13 cellular contexts compared by ENCODE assay signal in the genomic region with DNA sequence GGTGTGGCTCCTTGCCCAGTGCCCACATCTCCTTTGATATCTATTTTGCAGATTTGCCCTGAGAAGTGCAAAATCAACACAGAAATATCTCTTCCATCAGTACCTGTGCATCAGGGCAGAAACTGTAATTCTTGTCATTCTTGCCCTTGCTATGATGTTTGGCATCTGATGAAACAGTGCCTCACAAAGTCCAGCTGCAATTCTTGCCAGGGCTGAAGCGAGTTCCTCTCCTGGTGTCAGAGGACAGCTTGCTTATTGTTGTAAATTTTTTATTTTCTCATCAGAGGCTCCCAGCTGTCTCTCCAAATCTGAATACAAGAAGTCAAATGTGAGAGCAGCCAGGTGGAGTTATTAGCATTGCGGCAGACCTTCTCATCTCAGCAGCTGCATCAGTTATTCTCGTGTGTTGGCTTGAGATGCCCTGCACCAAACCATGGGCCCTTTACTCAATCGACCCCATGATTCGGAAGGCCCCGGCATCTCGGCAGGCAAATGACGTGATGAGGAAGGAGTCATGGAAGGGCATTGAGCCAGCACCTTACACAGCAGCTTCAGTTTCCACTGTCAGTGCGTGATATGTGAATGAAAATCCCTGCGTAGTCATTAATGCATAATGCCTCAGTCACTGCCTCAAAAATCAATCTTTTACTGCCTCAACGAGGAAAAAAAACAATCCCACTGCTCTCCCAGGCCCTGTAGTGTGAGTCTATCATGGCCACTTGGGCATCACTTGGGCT.
DNase-seq lines count a peak whose midpoint lies in the region; ATAC-seq, FAIRE-seq and TF ChIP-seq lines count a peak whose summit lies in the region.
"Had no signal": no experiment of that assay in that cellular context is flagged by ENCODE, and none has a peak within 500 bp of the region (broad histone marks: within the 10 kb centered on the region; RNA-seq: fewer than 3 reads in every experiment).

No MANE protein-coding gene starts in this region.

- no peak for FAIRE-seq in urothelium cell line (lab: Jason Lieb, UNC)

- no peaks in the 10 kb centered on the region for H3K36me3 Mint-ChIP-seq in nephron progenitor cell (ENCODE audit: low read depth)

- intact Hi-C loops in OCI-LY7 (cut with micrococcal nuclease; ENCODE audit: unreplicated experiment) = no loop called here
- intact Hi-C loops in esophagus muscularis mucosa (cut with DNase I) = no loop called here

- ATAC-seq in HG02678 (IDR thresholded peaks at IDR 0.05; ENCODE audit: unreplicated experiment) = no peak

- H3K36me3 ChIP-seq in OCI-LY7 (ENCODE audit: insufficient read depth, low read length) (no peaks in the 10 kb centered on the region), esophagus muscularis mucosa (no peaks in the 10 kb centered on the region)
- H3K36me3 ChIP-seq: adrenal gland, vagina had no signal

- no peaks in the 10 kb centered on the region for H3K9me2 ChIP-seq in OCI-LY7 (ENCODE audit: insufficient read depth, low read length)

- no peaks in the 10 kb centered on the region for H3K27me3 ChIP-seq in esophagus muscularis mucosa
- H3K27me3 ChIP-seq: adrenal gland, vagina had no signal

- no peak overlapping the region for H3K4me3 ChIP-seq in OCI-LY7 (ENCODE audit: low read depth, low read length, poor library complexity, severe bottlenecking)
- no peak overlapping the region for H3K4me3 ChIP-seq in esophagus muscularis mucosa
- H3K4me3 ChIP-seq: adrenal gland, PC-9, vagina had no signal

- H3K9me3 Mint-ChIP-seq in nephron progenitor cell = peaks cover 1% of the 10 kb centered on the region

- DNase-seq in Daoy (ENCODE audit: low read depth) = peak; percentile 73
- no peak for DNase-seq in OCI-LY7 (ENCODE audit: low spot score)
- peak; percentile 90 for DNase-seq in esophagus muscularis mucosa (ENCODE audit: extremely low spot score)
- peak in 36 of 56 donors; percentile 17 to 80 (median 41) for DNase-seq in nucleus accumbens (lab: John Stamatoyannopoulos, UW)
- no peak for DNase-seq in nephron progenitor cell
- DNase-seq in epidermal melanocyte (ENCODE audit: insufficient read length, low spot score) = no peak
- no peak for DNase-seq in urothelium cell line (ENCODE audit: low spot score)
- DNase-seq: activated CD4-positive, alpha-beta T cell treated with anti-CD3 and anti-CD28 coated beads for 48 hours; adrenal gland; DMS79 treated with DMSO at 0.1 percent for 48 hours; PC-9 had no signal

- TF ChIP-seq POLR2A in esophagus muscularis mucosa (IDR thresholded peaks at IDR 0.05; ENCODE audit: low read depth) = no peak

- H3K4me3 Mint-ChIP-seq in nephron progenitor cell = no peak overlapping the region

- POLR2A ChIA-PET in OCI-LY7 (lab: Charles Lee) = interaction anchor here (0.6 to 1.0 kb wide), 2 partner anchors 10 to 13 kb away, joined by 3 to 7 read pairs; no protein-coding TSS in a partner anchor

- H2AFZ ChIP-seq in OCI-LY7 (ENCODE audit: low read length) = no peak overlapping the region
- H2AFZ ChIP-seq: PC-9 had no signal

- BruUV-seq in OCI-LY7 (replicated peaks; lab: Mats Ljungman, UMichigan) = no TSS peak

- CTCF ChIA-PET in OCI-LY7 (lab: Charles Lee; ENCODE audit: unreplicated experiment) = no interaction called here

- H3K27me3 Mint-ChIP-seq in nephron progenitor cell (ENCODE audit: low read depth, poor library complexity) = no peaks in the 10 kb centered on the region

- no peaks in the 10 kb centered on the region for H4K20me1 ChIP-seq in OCI-LY7 (ENCODE audit: insufficient read depth, low read length)

- H3K4me2 ChIP-seq in OCI-LY7 (ENCODE audit: low read length) = peak overlapping the region; percentile 22; the same call in 1 of the 2 replicates
- H3K4me2 ChIP-seq: PC-9 had no signal

- H3K79me2 ChIP-seq in OCI-LY7 (ENCODE audit: insufficient read depth, low read depth, low read length) = no peaks in the 10 kb centered on the region

- H3K9me3 ChIP-seq in OCI-LY7 (ENCODE audit: low read length) = no peaks in the 10 kb centered on the region
- H3K9me3 ChIP-seq in esophagus muscularis mucosa = no peaks in the 10 kb centered on the region
- H3K9me3 ChIP-seq: adrenal gland, vagina had no signal

- peaks cover 48% of the 10 kb centered on the region for H3K4me1 Mint-ChIP-seq in nephron progenitor cell

- no peak for TF ChIP-seq EP300 in esophagus muscularis mucosa (IDR thresholded peaks at IDR 0.05)

- TF ChIP-seq CTCF in OCI-LY7 (conservative IDR thresholded peaks at IDR 0.05; ENCODE audit: low read length) (no peak), esophagus muscularis mucosa (IDR thresholded peaks at IDR 0.05) (no peak), nephron progenitor cell (IDR thresholded peaks at IDR 0.05) (no peak)

- 62% methylated on average over 11 of the region's 11 CpGs for WGBS in esophagus muscularis mucosa

- no peaks in the 10 kb centered on the region for H3K4me1 ChIP-seq in OCI-LY7 (ENCODE audit: insufficient read depth, low read length, poor library complexity, severe bottlenecking)
- H3K4me1 ChIP-seq in esophagus muscularis mucosa = peaks cover 0 to 22% (median 13%) of the 10 kb centered on the region in 4 donors
- H3K4me1 ChIP-seq: adrenal gland had no signal

- H3K27ac ChIP-seq in OCI-LY7 (ENCODE audit: low read depth, low read length, poor library complexity, severe bottlenecking) = no peak overlapping the region
- H3K27ac ChIP-seq in esophagus muscularis mucosa (replicated peaks in 1 of 4) = no peak overlapping the region
- H3K27ac ChIP-seq: adrenal gland, PC-9, vagina had no signal

- H3K27ac Mint-ChIP-seq in nephron progenitor cell = no peak overlapping the region

Comparison
In these comparisons a context has a peak if more than half of its experiments do, and no peak if none do; other contexts are left out.
1. DNase-seq: peak in Daoy (single experiment), esophagus muscularis mucosa (single experiment) and nucleus accumbens (36 of 56); none in OCI-LY7 (single experiment), nephron progenitor cell (single experiment), epidermal melanocyte (single experiment) and urothelium cell line (single experiment).